Comparison of ENCODE assay signal across 10 cellular contexts in the genomic region with DNA sequence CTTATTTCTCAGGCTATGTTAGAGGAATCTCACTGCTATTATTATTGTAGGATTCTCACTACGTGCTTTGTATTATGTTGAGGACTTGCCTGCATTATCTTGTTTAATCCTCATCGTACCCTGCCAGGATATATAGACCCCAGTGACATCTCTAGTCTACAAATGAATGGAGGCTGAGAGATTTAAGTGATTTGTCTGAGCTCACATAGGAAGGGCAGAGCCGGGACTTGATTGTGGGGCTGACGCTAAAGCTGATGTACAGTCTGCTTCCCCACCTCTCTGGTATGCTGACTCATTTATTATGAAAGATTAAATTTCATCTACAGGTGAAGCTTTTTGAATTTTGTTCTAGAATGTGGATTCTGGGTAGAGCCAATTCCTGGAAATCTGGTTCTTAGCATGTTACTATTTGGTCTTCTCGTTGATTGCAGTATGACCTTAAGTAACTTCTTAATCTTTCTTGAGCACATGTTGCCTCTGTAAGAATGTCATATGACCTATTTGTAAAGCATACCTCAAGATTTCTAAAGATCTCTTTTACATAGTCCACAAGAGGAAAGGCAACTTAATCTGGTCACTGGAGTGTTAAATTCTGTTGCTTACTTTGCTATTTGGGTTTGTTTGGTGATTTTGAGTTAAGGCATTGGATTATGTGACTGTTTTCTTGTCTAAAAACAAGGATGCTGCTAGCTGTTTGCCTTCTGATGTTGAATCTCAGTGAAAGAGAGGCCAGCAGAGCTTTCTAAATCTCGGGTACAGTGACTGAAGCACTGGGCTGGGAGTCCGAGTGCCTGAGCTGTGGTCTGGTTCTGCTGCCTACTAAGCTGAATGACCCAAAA. TPM values are rescaled to one million over a fixed set of nuclear protein-coding genes. Genes with fewer than 3 reads are reported as not detected.
A peak's percentile ranks its signal among the peaks of the same experiment; 100 is the strongest.
DNase-seq lines count a peak whose midpoint lies in the region; ATAC-seq, FAIRE-seq and TF ChIP-seq lines count a peak whose summit lies in the region.
"Had no signal": no experiment of that assay in that cellular context is flagged by ENCODE, and none has a peak within 500 bp of the region (broad histone marks: within the 10 kb centered on the region; RNA-seq: fewer than 3 reads in every experiment).

No MANE protein-coding gene starts in this region.

- H2AFZ ChIP-seq in GM23338 (no peak overlapping the region), SK-N-SH (ENCODE audit: low read depth) (no peak overlapping the region)

- ATAC-seq in GM23338 = peak; percentile 22
- peak; percentile 66 for ATAC-seq in esophagus mucosa
- ATAC-seq in HG02870 (IDR thresholded peaks at IDR 0.05; ENCODE audit: unreplicated experiment) = no peak
- ATAC-seq in HG03025 (IDR thresholded peaks at IDR 0.05; ENCODE audit: low FRiP score, unreplicated experiment) = no peak

- TF ChIP-seq EP300 in SK-N-SH (IDR thresholded peaks at IDR 0.05; ENCODE audit: borderline replicate concordance in 1 of 2, low read depth in 1 of 2, low read length in 1 of 2) = no peak

- WGBS in SK-N-SH (ENCODE audit: low lambda C conversion rate) = 93% methylated on average over 7 of the region's 7 CpGs

- DNase-seq in GM23338 (ENCODE audit: low spot score) = no peak
- DNase-seq in SK-N-SH = no peak
- peak; percentile 69 for DNase-seq in renal cortical epithelial cell (ENCODE audit: low read depth)
- no peak for DNase-seq in urothelium cell line (ENCODE audit: low spot score)
- no peak for DNase-seq in NCI-H748 treated with DMSO at 0.1 percent for 48 hours (lab: John Stamatoyannopoulos, UW)
- DNase-seq: heart left ventricle, NCI-H1436 treated with DMSO at 0.1 percent for 48 hours had no signal

- peaks cover 6% of the 10 kb centered on the region for H3K27me3 Mint-ChIP-seq in GM23338 (ENCODE audit: insufficient read depth, low read depth, poor library complexity)

- no peak overlapping the region for H3K4me2 ChIP-seq in GM23338
- H3K4me2 ChIP-seq in SK-N-SH = no peak overlapping the region

- POLR2A ChIA-PET in SK-N-SH (lab: Yijun Ruan, JAX) = interaction anchor here (0.6 kb wide), 1 partner anchor 1515 kb away, joined by 3 read pairs; no protein-coding TSS in a partner anchor

- H3F3A ChIP-seq in GM23338 (replicated peaks; ENCODE audit: low read depth) (no peaks in the 10 kb centered on the region), SK-N-SH (replicated peaks; ENCODE audit: insufficient read depth) (peaks cover 12% of the 10 kb centered on the region)

- no peaks in the 10 kb centered on the region for H3K36me3 ChIP-seq in GM23338 (ENCODE audit: insufficient read depth)
- peaks cover 3 to 4% of the 10 kb centered on the region in 2 experiments for H3K36me3 ChIP-seq in SK-N-SH (replicated peaks in 1 of 2; ENCODE audit: control insufficient read depth in 1 of 2, insufficient read depth in 2 of 2, low read length in 1 of 2)

- CTCF ChIA-PET in SK-N-SH (lab: Yijun Ruan, JAX) = interaction anchor here (1.0 to 1.6 kb wide), 4 partner anchors 11 to 97 kb away, joined by 3 to 5 read pairs (median 4); no protein-coding TSS in a partner anchor

- H3K9ac ChIP-seq in SK-N-SH = no peak overlapping the region

- H3K4me3 Mint-ChIP-seq in GM23338 = no peak overlapping the region

- FAIRE-seq in urothelium cell line (lab: Jason Lieb, UNC) = no peak

- peaks cover 40% of the 10 kb centered on the region for H4K20me1 ChIP-seq in GM23338 (replicated peaks; ENCODE audit: insufficient read depth)
- peaks cover 64% of the 10 kb centered on the region for H4K20me1 ChIP-seq in SK-N-SH (ENCODE audit: insufficient read depth)

- peak overlapping the region; percentile 12 for H3K27ac ChIP-seq in GM23338 (ENCODE audit: low read depth)
- H3K27ac ChIP-seq in SK-N-SH (ENCODE audit: low read depth in 2 of 2, low read length in 1 of 2) = peak overlapping the region; percentile 8 to 56; a peak in 3 of 4 replicates

- H3K9me2 ChIP-seq in GM23338 (ENCODE audit: insufficient read depth) (no peaks in the 10 kb centered on the region), SK-N-SH (no peaks in the 10 kb centered on the region)

- peaks cover 52% of the 10 kb centered on the region for H3K4me1 ChIP-seq in GM23338 (ENCODE audit: insufficient read depth)
- H3K4me1 ChIP-seq in SK-N-SH (ENCODE audit: control insufficient read depth in 1 of 2, insufficient read depth in 2 of 2, low read depth in 1 of 2, low read length in 1 of 2) = peaks cover 24 to 29% of the 10 kb centered on the region in 2 experiments

- H3K9me3 Mint-ChIP-seq in GM23338 = no peaks in the 10 kb centered on the region

- H3K27ac Mint-ChIP-seq in GM23338 = peak overlapping the region; percentile 75; the same call in 1 of the 2 replicates

- TF ChIP-seq RAD21 in SK-N-SH (IDR thresholded peaks at IDR 0.05; ENCODE audit: low read length) = no peak

- H3K36me3 Mint-ChIP-seq in GM23338 (ENCODE audit: low read depth) = peaks cover 6% of the 10 kb centered on the region

- TF ChIP-seq CTCF in GM23338 (conservative IDR thresholded peaks at IDR 0.05; ENCODE audit: low read depth in 2 of 2) (no peak), SK-N-SH (IDR thresholded peaks at IDR 0.05) (no peak)

- H3K79me2 ChIP-seq in GM23338 (replicated peaks; ENCODE audit: insufficient read depth) = peaks cover 100% of the 10 kb centered on the region
- H3K79me2 ChIP-seq in SK-N-SH (ENCODE audit: insufficient read depth) = peaks cover 100% of the 10 kb centered on the region

- no peak overlapping the region for H3K4me3 ChIP-seq in GM23338
- no peak overlapping the region for H3K4me3 ChIP-seq in SK-N-SH (ENCODE audit: low read depth in 2 of 2, low read length in 1 of 2)
- H3K4me3 ChIP-seq: heart left ventricle had no signal

- H3K27me3 ChIP-seq in GM23338 (ENCODE audit: insufficient read depth) (no peaks in the 10 kb centered on the region), SK-N-SH (ENCODE audit: insufficient read depth) (no peaks in the 10 kb centered on the region)
- H3K27me3 ChIP-seq: heart left ventricle had no signal

- H3K9me3 ChIP-seq in SK-N-SH = no peaks in the 10 kb centered on the region
- H3K9me3 ChIP-seq: heart left ventricle had no signal

- H3K4me1 Mint-ChIP-seq in GM23338 = peaks cover 56% of the 10 kb centered on the region

TF ChIP-seq in GM23338, 12 proteins besides CTCF, POLR2A, EP300 and RAD21 (continues in another document):
- no peak for TF ChIP-seq NANOG (IDR thresholded peaks at IDR 0.05; ENCODE audit: borderline replicate concordance)
- TF ChIP-seq CREB1 (CRISPR knock-in tag; IDR thresholded peaks at IDR 0.05; ENCODE audit: low read depth) = no peak
- TF ChIP-seq EZH2phosphoT487 (IDR thresholded peaks at IDR 0.05; ENCODE audit: unreplicated experiment) = no peak

TF ChIP-seq in SK-N-SH, 30 proteins besides CTCF, POLR2A, EP300 and RAD21 (continues in another document):
- TF ChIP-seq CHD2 (IDR thresholded peaks at IDR 0.05; ENCODE audit: low read length, partially characterized antibody) (no peak), RFX5 (IDR thresholded peaks at IDR 0.05; ENCODE audit: low read length) (no peak), SIN3A (IDR thresholded peaks at IDR 0.05; ENCODE audit: borderline replicate concordance, low read depth, low read length) (no peak), YY1 (IDR thresholded peaks at IDR 0.05; ENCODE audit: low read depth) (no peak), POLR2AphosphoS5 (IDR thresholded peaks at IDR 0.05; ENCODE audit: low read depth, low read length) (no peak), RXRA (IDR thresholded peaks at IDR 0.05; ENCODE audit: borderline replicate concordance, low read depth) (no peak), ELF1 (IDR thresholded peaks at IDR 0.05) (no peak)
- TF ChIP-seq, protein P1, sequence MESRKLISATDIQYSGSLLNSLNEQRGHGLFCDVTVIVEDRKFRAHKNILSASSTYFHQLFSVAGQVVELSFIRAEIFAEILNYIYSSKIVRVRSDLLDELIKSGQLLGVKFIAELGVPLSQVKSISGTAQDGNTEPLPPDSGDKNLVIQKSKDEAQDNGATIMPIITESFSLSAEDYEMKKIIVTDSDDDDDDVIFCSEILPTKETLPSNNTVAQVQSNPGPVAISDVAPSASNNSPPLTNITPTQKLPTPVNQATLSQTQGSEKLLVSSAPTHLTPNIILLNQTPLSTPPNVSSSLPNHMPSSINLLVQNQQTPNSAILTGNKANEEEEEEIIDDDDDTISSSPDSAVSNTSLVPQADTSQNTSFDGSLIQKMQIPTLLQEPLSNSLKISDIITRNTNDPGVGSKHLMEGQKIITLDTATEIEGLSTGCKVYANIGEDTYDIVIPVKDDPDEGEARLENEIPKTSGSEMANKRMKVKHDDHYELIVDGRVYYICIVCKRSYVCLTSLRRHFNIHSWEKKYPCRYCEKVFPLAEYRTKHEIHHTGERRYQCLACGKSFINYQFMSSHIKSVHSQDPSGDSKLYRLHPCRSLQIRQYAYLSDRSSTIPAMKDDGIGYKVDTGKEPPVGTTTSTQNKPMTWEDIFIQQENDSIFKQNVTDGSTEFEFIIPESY (IDR thresholded peaks at IDR 0.05; ENCODE audit: borderline replicate concordance, low read depth) = no peak
- TF ChIP-seq, protein P2, sequence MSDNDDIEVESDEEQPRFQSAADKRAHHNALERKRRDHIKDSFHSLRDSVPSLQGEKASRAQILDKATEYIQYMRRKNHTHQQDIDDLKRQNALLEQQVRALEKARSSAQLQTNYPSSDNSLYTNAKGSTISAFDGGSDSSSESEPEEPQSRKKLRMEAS (IDR thresholded peaks at IDR 0.05; ENCODE audit: low read depth) = no peak

RNA-seq across cellular contexts. Expression of a gene that starts 12.4 kb away (rescaled TPM):
- total RNA-seq in GM23338 (2014; rRNA removed; shearing (Covaris generic)) = 152 and 180 TPM in 2 replicates
- polyA plus RNA-seq in GM23338 (2016; fragmentation: Nextera tagmentation; extraction: Ambion mirVana) (66.4 and 72.5 TPM in 2 replicates), SK-N-SH (2012; rRNA removed) (70.7 and 82.9 TPM in 2 replicates)
- 108 and 115 TPM in 2 replicates for polyA plus RNA-seq in SK-N-SH (2012; cell fraction: cytosol; rRNA removed)
- 28.0 and 48.3 TPM in 2 replicates for polyA plus RNA-seq in SK-N-SH (2012; cell fraction: nucleus; rRNA removed)
- total RNA-seq in esophagus mucosa (89.2 TPM), renal cortical epithelial cell (164 and 204 TPM in 2 replicates)

RNA-seq across cellular contexts. Expression of a gene that starts 40.6 kb away (rescaled TPM):
- total RNA-seq in GM23338 (2014; rRNA removed; shearing (Covaris generic)) = not detected in 2 replicates
- polyA plus RNA-seq in GM23338 (2016; fragmentation: Nextera tagmentation; extraction: Ambion mirVana) (0.17 and 0.19 TPM in 2 replicates), SK-N-SH (2012; rRNA removed) (not detected in 2 replicates)
- not detected in 2 replicates for polyA plus RNA-seq in SK-N-SH (2012; cell fraction: cytosol; rRNA removed)
- not detected in 2 replicates for polyA plus RNA-seq in SK-N-SH (2012; cell fraction: nucleus; rRNA removed)
- total RNA-seq in esophagus mucosa (0.76 TPM), renal cortical epithelial cell (0.05 TPM in 1 of 2 replicates, not detected in the other)

RNA-seq across cellular contexts. Expression of a gene that starts 52.0 kb away (rescaled TPM):
- 0.17 and 0.31 TPM in 2 replicates for total RNA-seq in GM23338 (2014; rRNA removed; shearing (Covaris generic))
- polyA plus RNA-seq in GM23338 (2016; fragmentation: Nextera tagmentation; extraction: Ambion mirVana) (0.16 TPM in 1 of 2 replicates, not detected in the other), SK-N-SH (2012; rRNA removed) (0.02 TPM in 2 replicates)
- polyA plus RNA-seq in SK-N-SH (2012; cell fraction: cytosol; rRNA removed) = 0.01 and 0.04 TPM in 2 replicates
- polyA plus RNA-seq in SK-N-SH (2012; cell fraction: nucleus; rRNA removed) = 0.10 and 0.29 TPM in 2 replicates
- total RNA-seq in esophagus mucosa (0.04 TPM), renal cortical epithelial cell (0.10 TPM in 1 of 2 replicates, not detected in the other)

Comparison
In these comparisons a context has a peak if more than half of its experiments do, and no peak if none do; other contexts are left out.
1. ATAC-seq: peak in GM23338 (single experiment) and esophagus mucosa (single experiment); none in HG02870 (single experiment) and HG03025 (single experiment).